In genomic region chr13:93244141-93244917, GRCh38 we compare ENCODE assay signal across 8 cellular contexts. TPM values are rescaled to one million over a fixed set of nuclear protein-coding genes. Genes with fewer than 3 reads are reported as not detected.
DNase-seq lines count a peak whose midpoint lies in the region; ATAC-seq, FAIRE-seq and TF ChIP-seq lines count a peak whose summit lies in the region.

No MANE protein-coding gene starts in this region.

- peak overlapping the region; percentile 2 to 27 (median 19) for H3K4me3 ChIP-seq in liver (ENCODE audit: low read depth in 1 of 3, low read length in 3 of 3)
- H3K4me3 ChIP-seq in HepG2 (replicated peaks in 1 of 3; ENCODE audit: insufficient read depth in 1 of 3, low read depth in 2 of 3, low read length in 3 of 3), result no peak overlapping the region

- H3K4me1 ChIP-seq in liver (ENCODE audit: control insufficient read depth in 4 of 4, insufficient read depth in 4 of 4, low read length in 3 of 4) (peaks cover 5 to 24% (median 13%) of the 10 kb centered on the region in 4 donors), HepG2 (ENCODE audit: insufficient read depth, low read length) (peaks cover 32% of the 10 kb centered on the region)

- peaks cover 82% of the 10 kb centered on the region for H3K79me2 ChIP-seq in HepG2 (ENCODE audit: insufficient read depth, low read length)

- BruUV-seq in HepG2 (replicated peaks; lab: Mats Ljungman, UMichigan), result no TSS peak

- TF ChIP-seq CTCF in liver (IDR thresholded peaks at IDR 0.05; ENCODE audit: low read depth, low read length, missing input control) (no peak), HepG2 (CRISPR knock-in tag; IDR thresholded peaks at IDR 0.05) (no peak), chondrocyte (IDR thresholded peaks at IDR 0.05) (no peak), mesothelial cell of epicardium (IDR thresholded peaks at IDR 0.05; ENCODE audit: unreplicated experiment) (no peak)

- H3K27me3 ChIP-seq in liver (ENCODE audit: control insufficient read depth in 4 of 4, insufficient read depth in 4 of 4, low read length in 3 of 4) (no peaks in the 10 kb centered on the region), HepG2 (ENCODE audit: control insufficient read depth in 1 of 2, insufficient read depth in 2 of 2, low read length in 2 of 2) (no peaks in the 10 kb centered on the region)

- H3K4me2 ChIP-seq in HepG2 (ENCODE audit: low read depth, low read length), result no peak overlapping the region

- ATAC-seq in HepG2, result no peak
- ATAC-seq in activated CD4-positive, CD25-positive, alpha-beta regulatory T cell treated with anti-CD3 and anti-CD28 coated beads, Interleukin-2, amount 50 U/mL, for 24 hours, result no peak
- no peak for ATAC-seq in activated CD4-positive, alpha-beta T cell treated with anti-CD3 and anti-CD28 coated beads for 36 hours

- peak overlapping the region in 1 of 2 donors; percentile 67 for H3K27ac ChIP-seq in liver (ENCODE audit: low read depth in 1 of 2, low read length in 2 of 2)
- H3K27ac ChIP-seq in HepG2 (ENCODE audit: extremely low read length, insufficient read depth, low read length), result no peak overlapping the region

- H3K9me3 Mint-ChIP-seq in chondrocyte (ENCODE audit: low read depth), result peaks cover 20% of the 10 kb centered on the region
- peaks cover 22% of the 10 kb centered on the region for H3K9me3 Mint-ChIP-seq in mesothelial cell of epicardium
- H3K9me3 Mint-ChIP-seq in activated CD4-positive, alpha-beta T cell treated with anti-CD3 and anti-CD28 coated beads for 36 hours (ENCODE audit: low read depth), result peaks cover 9% of the 10 kb centered on the region

- 74% methylated on average over 17 of the region's 17 CpGs for WGBS in liver
- 97% methylated on average over 8 of the region's 17 CpGs for WGBS in HepG2 (ENCODE audit: low lambda C conversion rate)

- H3K9ac ChIP-seq in liver (ENCODE audit: low read depth in 1 of 2, low read length in 2 of 2) (peak overlapping the region; percentile 28 to 33), HepG2 (ENCODE audit: insufficient read depth, low read depth, low read length) (no peak overlapping the region)

- TF ChIP-seq EP300 in HepG2 (IDR thresholded peaks at IDR 0.05; ENCODE audit: low read depth in 2 of 2, low read length in 2 of 2), result no peak
- no peak for TF ChIP-seq EP300 in HepG2 (CRISPR knock-in tag; IDR thresholded peaks at IDR 0.05; ENCODE audit: borderline replicate concordance)

- H3K9me3 ChIP-seq in liver (ENCODE audit: control insufficient read depth in 4 of 4, low read length in 3 of 4) (no peaks in the 10 kb centered on the region), HepG2 (ENCODE audit: low read length) (peaks cover 2% of the 10 kb centered on the region; the same call in 1 of the 2 replicates)

- no peak for DNase-seq in HepG2 (ENCODE audit: low spot score)
- peak; percentile 70 for DNase-seq in chondrocyte (ENCODE audit: low spot score)
- DNase-seq in mesothelial cell of epicardium (ENCODE audit: low spot score in 2 of 2, unreplicated experiment in 2 of 2), result no peak
- DNase-seq in HuH-7.5 (ENCODE audit: low spot score), result no peak
- DNase-seq in activated CD4-positive, alpha-beta T cell treated with anti-CD3 and anti-CD28 coated beads for 36 hours, result no peak
- no peak for DNase-seq in NCI-H1694 (lab: John Stamatoyannopoulos, UW)

- H4K20me1 ChIP-seq in HepG2 (ENCODE audit: insufficient read depth, low read length), result no peaks in the 10 kb centered on the region

- H3K27ac Mint-ChIP-seq in chondrocyte (ENCODE audit: unreplicated experiment), result peak overlapping the region; percentile 90
- peak overlapping the region; percentile 85 for H3K27ac Mint-ChIP-seq in mesothelial cell of epicardium
- H3K27ac Mint-ChIP-seq in activated CD4-positive, alpha-beta T cell treated with anti-CD3 and anti-CD28 coated beads for 36 hours, result no peak overlapping the region

- CTCF ChIA-PET in HepG2 (lab: Yijun Ruan, JAX; ENCODE audit: low intra/inter-chr PET ratio, low total read pairs), result no interaction called here
- CTCF ChIA-PET in activated CD4-positive, alpha-beta T cell treated with anti-CD3 and anti-CD28 coated beads for 36 hours (lab: Charles Lee), result no interaction called here

- H3K36me3 ChIP-seq in liver (ENCODE audit: control insufficient read depth in 4 of 4, insufficient read depth in 3 of 4, low read depth in 1 of 4, low read length in 3 of 4) (no peaks in the 10 kb centered on the region), HepG2 (replicated peaks in 1 of 2; ENCODE audit: control insufficient read depth in 1 of 2, insufficient read depth in 2 of 2, low read length in 2 of 2) (no peaks in the 10 kb centered on the region; a peak in 1 of 5 replicates)

- TF ChIP-seq RAD21 in liver (IDR thresholded peaks at IDR 0.05), result no peak
- no peak for TF ChIP-seq RAD21 in HepG2 (CRISPR knock-in tag; IDR thresholded peaks at IDR 0.05)

- intact Hi-C loops in HepG2 (cut with micrococcal nuclease; ENCODE audit: unreplicated experiment), result no loop called here
- intact Hi-C loops in activated CD4-positive, alpha-beta T cell treated with anti-CD3 and anti-CD28 coated beads for 36 hours (cut with DNase I, micrococcal nuclease), result no loop called here

- H2AFZ ChIP-seq in HepG2 (ENCODE audit: low read length), result no peak overlapping the region

- peak overlapping the region; percentile 59 for H3K4me3 Mint-ChIP-seq in chondrocyte (ENCODE audit: unreplicated experiment)
- H3K4me3 Mint-ChIP-seq in mesothelial cell of epicardium, result peak overlapping the region; percentile 28
- H3K4me3 Mint-ChIP-seq in activated CD4-positive, alpha-beta T cell treated with anti-CD3 and anti-CD28 coated beads for 36 hours, result no peak overlapping the region

- in situ Hi-C loops in HepG2 (cut with HindIII; ENCODE audit: extremely low pct_ligation_motif_present, low pct_unique_long_range_greater_than_20kb), result loop anchor here (10.0 to 25.0 kb wide), 4 partner anchors 518 to 1093 kb away; no protein-coding TSS in a partner anchor

- no peaks in the 10 kb centered on the region for H3K27me3 Mint-ChIP-seq in chondrocyte (ENCODE audit: low read depth)
- no peaks in the 10 kb centered on the region for H3K27me3 Mint-ChIP-seq in mesothelial cell of epicardium (ENCODE audit: low read depth)
- H3K27me3 Mint-ChIP-seq in activated CD4-positive, alpha-beta T cell treated with anti-CD3 and anti-CD28 coated beads for 36 hours, result peaks cover 4% of the 10 kb centered on the region

- H3K4me1 Mint-ChIP-seq in chondrocyte (ENCODE audit: low read depth) (peaks cover 49% of the 10 kb centered on the region), mesothelial cell of epicardium (peaks cover 38% of the 10 kb centered on the region)
- no peaks in the 10 kb centered on the region for H3K4me1 Mint-ChIP-seq in activated CD4-positive, alpha-beta T cell treated with anti-CD3 and anti-CD28 coated beads for 36 hours

- FAIRE-seq in HepG2 (lab: Jason Lieb, UNC), result no peak

- H3K36me3 Mint-ChIP-seq in chondrocyte (ENCODE audit: low read depth) (peaks cover 8% of the 10 kb centered on the region), mesothelial cell of epicardium (peaks cover 26% of the 10 kb centered on the region)
- no peaks in the 10 kb centered on the region for H3K36me3 Mint-ChIP-seq in activated CD4-positive, alpha-beta T cell treated with anti-CD3 and anti-CD28 coated beads for 36 hours (ENCODE audit: low read depth)

- TF ChIP-seq POLR2A in HepG2 (IDR thresholded peaks at IDR 0.05; ENCODE audit: insufficient read depth in 1 of 2, low read depth in 2 of 2, low read length in 2 of 2), result no peak

- POLR2A ChIA-PET in HepG2 (lab: Yijun Ruan, JAX), result no interaction called here
- POLR2A ChIA-PET in activated CD4-positive, alpha-beta T cell treated with anti-CD3 and anti-CD28 coated beads for 36 hours (lab: Charles Lee), result no interaction called here

TF ChIP-seq in liver, 16 proteins besides CTCF, POLR2A, EP300 and RAD21 (continues in another document):
- TF ChIP-seq SP1 (IDR thresholded peaks at IDR 0.05), result no peak
- TF ChIP-seq MAX (IDR thresholded peaks at IDR 0.05), result no peak

TF ChIP-seq in HepG2, 621 proteins besides CTCF, POLR2A, EP300 and RAD21 (continues in another document):
- TF ChIP-seq HNRNPH1 (optimal IDR thresholded peaks at IDR 0.05; ENCODE audit: low read depth, low read length) (no peak), ATF3 (CRISPR knock-in tag; IDR thresholded peaks at IDR 0.05) (no peak), HIVEP1 (CRISPR knock-in tag; IDR thresholded peaks at IDR 0.05) (no peak), RFX1 (IDR thresholded peaks at IDR 0.05) (no peak), NFYC (CRISPR knock-in tag; IDR thresholded peaks at IDR 0.05) (no peak), ZNF33A (CRISPR knock-in tag; IDR thresholded peaks at IDR 0.05; ENCODE audit: borderline replicate concordance) (no peak)

RNA-seq across cellular contexts. Expression of gene GPC6, which starts 17.7 kb away (rescaled TPM):
- total RNA-seq in liver (10 to 100 TPM; 24.5 to 29.1 TPM), HepG2 (2016; rRNA removed; fragmentation: Illumina TruSeq; extraction: Trizol) (27.5 and 33.9 TPM in 2 replicates), chondrocyte (76.1 to 111 TPM (median 76.5 TPM) in 3 replicates), mesothelial cell of epicardium (106 to 112 TPM (median 110 TPM) in 3 replicates)
- polyA plus RNA-seq in liver (10 to 100 TPM in 1 of 2 donors, 1 to 10 TPM in 1; 5.9 to 11.8 TPM), HepG2 (2011; rRNA removed) (21.5 and 24.5 TPM in 2 replicates)
- 1.9 and 2.6 TPM in 2 replicates for total RNA-seq in HepG2 (2016; cell fraction: cytosol; rRNA removed; fragmentation: Illumina TruSeq; extraction: Trizol; ENCODE audit: low read depth)
- total RNA-seq in HepG2 (2016; cell fraction: insoluble cytoplasmic fraction; rRNA removed; fragmentation: Illumina TruSeq; extraction: Trizol), result 27.2 and 30.7 TPM in 2 replicates
- total RNA-seq in HepG2 (2016; cell fraction: membrane; rRNA removed; fragmentation: Illumina TruSeq; extraction: Trizol), result 7.7 and 8.3 TPM in 2 replicates
- total RNA-seq in HepG2 (2016; cell fraction: nucleus; rRNA removed; fragmentation: Illumina TruSeq; extraction: Trizol), result 51.7 and 53.0 TPM in 2 replicates
- polyA plus RNA-seq in HepG2 (2011; cell fraction: cytosol; rRNA removed), result 21.3 and 23.6 TPM in 2 replicates
- 7.3 and 7.7 TPM in 2 replicates for polyA plus RNA-seq in HepG2 (2011; cell fraction: nucleus; rRNA removed)
- 11.9 and 20.2 TPM in 2 replicates for polyA plus RNA-seq in HepG2 (2012)
- 1.4 and 1.8 TPM in 2 replicates for polyA plus RNA-seq in HepG2 (2016; cell fraction: cytosol; fragmentation: Illumina TruSeq; extraction: Trizol; ENCODE audit: low read depth)
- 16.0 and 18.2 TPM in 2 replicates for polyA plus RNA-seq in HepG2 (2016; cell fraction: insoluble cytoplasmic fraction; fragmentation: Illumina TruSeq; extraction: Trizol; ENCODE audit: low read depth)
- polyA plus RNA-seq in HepG2 (2016; cell fraction: membrane; fragmentation: Illumina TruSeq; extraction: Trizol; ENCODE audit: low read depth), result 3.6 and 3.9 TPM in 2 replicates
- polyA plus RNA-seq in HepG2 (2016; cell fraction: nucleus; fragmentation: Illumina TruSeq; extraction: Trizol; ENCODE audit: insufficient read depth, low read depth), result 24.9 and 25.5 TPM in 2 replicates
- 0.07 and 66.7 TPM in 2 replicates for polyA minus RNA-seq in HepG2 (2011; rRNA and poly(A)+ RNA removed; ENCODE audit: low replicate concordance)
- 71.6 and 82.5 TPM in 2 replicates for polyA minus RNA-seq in HepG2 (2011; cell fraction: cytosol; rRNA and poly(A)+ RNA removed)
- 52.8 and 56.1 TPM in 2 replicates for polyA minus RNA-seq in HepG2 (2011; cell fraction: nucleus; rRNA and poly(A)+ RNA removed)
- not detected for total RNA-seq in activated CD4-positive, alpha-beta T cell treated with anti-CD3 and anti-CD28 coated beads for 36 hours

Comparison
In these comparisons a context has a peak if more than half of its experiments do, and no peak if none do; other contexts are left out.
1. H3K4me3 ChIP-seq: peak in liver (3 of 3); none in HepG2 (0 of 3).